Comparison of ENCODE assay signal across 8 cellular contexts in genomic region chr12:63668800-63669365, GRCh38. TPM values are rescaled to one million over a fixed set of nuclear protein-coding genes. Genes with fewer than 3 reads are reported as not detected.
DNase-seq lines count a peak whose midpoint lies in the region; ATAC-seq and TF ChIP-seq lines count a peak whose summit lies in the region.
"Not testable (repeated sequence)": the region's sequence is repeated elsewhere in the genome, so short reads cannot be mapped to it uniquely, and the experiment has no call there.

No MANE protein-coding gene starts in this region.

- H2BK12ac ChIP-seq in mesenchymal stem cell (ENCODE audit: low read length in 2 of 2), result not testable (repeated sequence)

- H2AK5ac ChIP-seq in mesenchymal stem cell (ENCODE audit: low read length, severe bottlenecking), result not testable (repeated sequence)

- not testable (repeated sequence) for H3K9ac ChIP-seq in BLaER1 treated with 17β-estradiol and CSF1 and Interleukin-3, amounts not matched to agents 10 nM and 100 nM
- peak overlapping the region; percentile 61 for H3K9ac ChIP-seq in mesenchymal stem cell (ENCODE audit: low read length)

- not testable (repeated sequence) for H2BK15ac ChIP-seq in mesenchymal stem cell (ENCODE audit: low read depth, poor library complexity, severe bottlenecking)

- not testable (repeated sequence) for H3K23ac ChIP-seq in mesenchymal stem cell (ENCODE audit: low read length in 2 of 2)

- not testable (repeated sequence) for H4K8ac ChIP-seq in mesenchymal stem cell (ENCODE audit: low read length)

- H2BK5ac ChIP-seq in mesenchymal stem cell (ENCODE audit: low read depth, low read length, poor library complexity, severe bottlenecking), result not testable (repeated sequence)

- H3K27me3 ChIP-seq in BLaER1 treated with 17β-estradiol and CSF1 and Interleukin-3, amounts not matched to agents 10 nM and 100 nM, result peaks cover 35 to 47% (median 44%) of the 10 kb centered on the region in 11 experiments
- H3K27me3 ChIP-seq in SJCRH30; adrenal gland; mesenchymal stem cell (ENCODE audit: control insufficient read depth in 1 of 2, insufficient read depth in 1 of 2, low read length in 2 of 2): not testable (repeated sequence)

- peak overlapping the region; percentile 23 to 68 (median 46); a peak in 19 of 22 replicates for H3K4me2 ChIP-seq in BLaER1 treated with 17β-estradiol and CSF1 and Interleukin-3, amounts not matched to agents 10 nM and 100 nM
- H3K4me2 ChIP-seq in mesenchymal stem cell (ENCODE audit: low read length, poor library complexity, severe bottlenecking), result peak overlapping the region; percentile 64

- H2AFZ ChIP-seq in mesenchymal stem cell (ENCODE audit: low read depth, low read length), result peak overlapping the region; percentile 0

- H4K20me1 ChIP-seq in BLaER1 treated with 17β-estradiol and CSF1 and Interleukin-3, amounts not matched to agents 10 nM and 100 nM, result not testable (repeated sequence)

- H3K4me3 ChIP-seq in BLaER1 treated with 17β-estradiol and CSF1 and Interleukin-3, amounts not matched to agents 10 nM and 100 nM, result peak overlapping the region; percentile 22 to 61 (median 46); a peak in 18 of 20 replicates
- H3K4me3 ChIP-seq in SJCRH30, result peak overlapping the region; percentile 68
- H3K4me3 ChIP-seq in adrenal gland, result peak overlapping the region; percentile 25 to 87 (median 42)
- H3K4me3 ChIP-seq in fibroblast of the aortic adventitia (ENCODE audit: low read depth, low read length), result peak overlapping the region; percentile 72
- H3K4me3 ChIP-seq in mesenchymal stem cell (ENCODE audit: insufficient read depth in 1 of 2, low read depth in 1 of 2, low read length in 2 of 2), result peak overlapping the region; percentile 67 to 84

- H3K4me1 ChIP-seq in BLaER1 treated with 17β-estradiol and CSF1 and Interleukin-3, amounts not matched to agents 10 nM and 100 nM; SJCRH30; adrenal gland (replicated peaks in 1 of 2); mesenchymal stem cell (ENCODE audit: control insufficient read depth, insufficient read depth, low read depth, low read length): not testable (repeated sequence)

- ATAC-seq in GM19395 (IDR thresholded peaks at IDR 0.05; ENCODE audit: unreplicated experiment) (peak; percentile 49), HG03432 (IDR thresholded peaks at IDR 0.05; ENCODE audit: unreplicated experiment) (peak; percentile 54)

- H3K14ac ChIP-seq in mesenchymal stem cell (ENCODE audit: low read length in 2 of 2), result not testable (repeated sequence)

- H3K4ac ChIP-seq in mesenchymal stem cell (ENCODE audit: low read depth in 1 of 2, low read length in 2 of 2), result not testable (repeated sequence)

- intact Hi-C loops in adrenal gland (cut with DNase I), result not testable (repeated sequence)

- TF ChIP-seq CTCF in adrenal gland (IDR thresholded peaks at IDR 0.05); fibroblast of the aortic adventitia (IDR thresholded peaks at IDR 0.05; ENCODE audit: insufficient read depth, low read length): not testable (repeated sequence)

- TF ChIP-seq POLR2A in adrenal gland (IDR thresholded peaks at IDR 0.05), result peak; percentile 11 to 31

- DNase-seq in SJCRH30, result not testable (repeated sequence)
- peak; percentile 45 to 75 (median 53) for DNase-seq in adrenal gland
- peak; percentile 28 for DNase-seq in fibroblast of the aortic adventitia (ENCODE audit: low read depth)
- peak; percentile 41 for DNase-seq in mesenchymal stem cell
- peak; percentile 1 for DNase-seq in stimulated activated CD4-positive, alpha-beta T cell treated with anti-CD3 and anti-CD28 coated beads, Interleukin-12 subunit alpha, Interleukin-12 subunit beta, amount 100 ng/mL, for 4 hours

- 0 to 1% (median 0%) methylated on average over 25 to 44 of the region's 44 CpGs for WGBS in adrenal gland, 4 donors
- under 1% methylated on average over 34 of the region's 44 CpGs for WGBS in mesenchymal stem cell

- not testable (repeated sequence) for H3K36me3 ChIP-seq in BLaER1 treated with 17β-estradiol and CSF1 and Interleukin-3, amounts not matched to agents 10 nM and 100 nM; SJCRH30; adrenal gland (replicated peaks in 1 of 2); mesenchymal stem cell (ENCODE audit: control insufficient read depth in 1 of 2, insufficient read depth in 2 of 2, low read depth in 1 of 2, low read length in 2 of 2)

- peak overlapping the region in 1 of 2 experiments; percentile 1 for H3K18ac ChIP-seq in mesenchymal stem cell (ENCODE audit: low read depth in 1 of 2, low read length in 2 of 2)

- H3K27ac ChIP-seq in BLaER1 treated with 17β-estradiol and CSF1 and Interleukin-3, amounts not matched to agents 10 nM and 100 nM; SJCRH30; mesenchymal stem cell (ENCODE audit: low read length, poor library complexity, severe bottlenecking): not testable (repeated sequence)
- H3K27ac ChIP-seq in adrenal gland, result peak overlapping the region in 4 of 5 donors; percentile 50 to 92 (median 74)

- not testable (repeated sequence) for H3K79me1 ChIP-seq in mesenchymal stem cell (replicated peaks; ENCODE audit: low read length, poor library complexity, severe bottlenecking)

- H4K91ac ChIP-seq in mesenchymal stem cell (ENCODE audit: low read length), result not testable (repeated sequence)

- H2BK120ac ChIP-seq in mesenchymal stem cell (ENCODE audit: low read depth, low read length), result not testable (repeated sequence)

- peaks cover 0 to 13% (median 7%) of the 10 kb centered on the region in 11 experiments; a peak in 13 of 22 replicates for H3K9me3 ChIP-seq in BLaER1 treated with 17β-estradiol and CSF1 and Interleukin-3, amounts not matched to agents 10 nM and 100 nM (replicated peaks in 1 of 11)
- H3K9me3 ChIP-seq in SJCRH30 (replicated peaks); adrenal gland (replicated peaks in 1 of 3); mesenchymal stem cell (ENCODE audit: control insufficient read depth, low read length): not testable (repeated sequence)

RNA-seq across cellular contexts. Expression of gene DPY19L2, which starts 0.6 kb away (rescaled TPM):
- 3.6 and 4.4 TPM in 2 replicates for total RNA-seq in SJCRH30 (2014; rRNA removed; shearing (Covaris generic))
- total RNA-seq in adrenal gland (10 to 100 TPM in 5 of 8 donors, 1 to 10 TPM in 3; 3.4 to 21.5 (median 13.8) TPM), fibroblast of the aortic adventitia (ENCODE audit: low replicate concordance) (2.3 and 7.1 TPM in 2 replicates)
- 10 to 100 TPM in 2 of 3 donors, 1 to 10 TPM in 1; 7.3 to 57.0 (median 31.7) TPM for polyA plus RNA-seq in adrenal gland
- polyA plus RNA-seq in mesenchymal stem cell (2013, experiment 1 of 2), result 0.11 TPM
- polyA plus RNA-seq in mesenchymal stem cell (2013, experiment 2 of 2), result 0.27 TPM
